14 cellular contexts compared by ENCODE assay signal in genomic region chr1:231949277-231950122, GRCh38.
DNase-seq lines count a peak whose midpoint lies in the region; ATAC-seq and TF ChIP-seq lines count a peak whose summit lies in the region.
"Had no signal": no experiment of that assay in that cellular context is flagged by ENCODE, and none has a peak within 500 bp of the region (broad histone marks: within the 10 kb centered on the region; RNA-seq: fewer than 3 reads in every experiment).

No MANE protein-coding gene starts in this region.

- H3K27me3 Mint-ChIP-seq in brain: peaks cover 3% of the 10 kb centered on the region
- no peaks in the 10 kb centered on the region for H3K27me3 Mint-ChIP-seq in activated naive CD8-positive, alpha-beta T cell treated with anti-CD3 and anti-CD28 coated beads, Interleukin-2, amount 50 U/mL, for 24 hours
- H3K27me3 Mint-ChIP-seq: activated B cell treated with CpG ODN at 0.5 μM for 24 hours; activated naive CD8-positive, alpha-beta T cell; naive thymus-derived CD4-positive, alpha-beta T cell had no signal

- no peaks in the 10 kb centered on the region for H3K9me3 ChIP-seq in right cardiac atrium (ENCODE audit: control insufficient read depth, low read length)
- H3K9me3 ChIP-seq in breast epithelium: no peaks in the 10 kb centered on the region

- H3K36me3 ChIP-seq in breast epithelium: no peaks in the 10 kb centered on the region

- ATAC-seq in right cardiac atrium (peak; percentile 87 to 90), HG03565 (IDR thresholded peaks at IDR 0.05; ENCODE audit: unreplicated experiment) (no peak), HG03280 (IDR thresholded peaks at IDR 0.05; ENCODE audit: unreplicated experiment) (no peak)
- ATAC-seq in activated naive CD8-positive, alpha-beta T cell treated with anti-CD3 and anti-CD28 coated beads, Interleukin-2, amount 50 U/mL, for 24 hours: no peak
- ATAC-seq: naive thymus-derived CD4-positive, alpha-beta T cell had no signal

- no peak for TF ChIP-seq POLR2A in breast epithelium (IDR thresholded peaks at IDR 0.05)

- H3K4me3 Mint-ChIP-seq in brain: no peak overlapping the region
- no peak overlapping the region for H3K4me3 Mint-ChIP-seq in activated naive CD8-positive, alpha-beta T cell treated with anti-CD3 and anti-CD28 coated beads, Interleukin-2, amount 50 U/mL, for 24 hours
- H3K4me3 Mint-ChIP-seq: activated B cell treated with CpG ODN at 0.5 μM for 24 hours; activated naive CD8-positive, alpha-beta T cell; naive thymus-derived CD4-positive, alpha-beta T cell had no signal

- H3K27me3 ChIP-seq in right cardiac atrium (ENCODE audit: control insufficient read depth, insufficient read depth): no peaks in the 10 kb centered on the region
- H3K27me3 ChIP-seq in breast epithelium: no peaks in the 10 kb centered on the region

- TF ChIP-seq CTCF in brain (conservative IDR thresholded peaks at IDR 0.05): no peak
- TF ChIP-seq CTCF in breast epithelium (IDR thresholded peaks at IDR 0.05): no peak

- peaks cover 31% of the 10 kb centered on the region for H3K36me3 Mint-ChIP-seq in brain
- peaks cover 2% of the 10 kb centered on the region for H3K36me3 Mint-ChIP-seq in activated naive CD8-positive, alpha-beta T cell treated with anti-CD3 and anti-CD28 coated beads, Interleukin-2, amount 50 U/mL, for 24 hours (ENCODE audit: low read depth)

- peaks cover 32% of the 10 kb centered on the region for H3K4me1 Mint-ChIP-seq in brain
- no peaks in the 10 kb centered on the region for H3K4me1 Mint-ChIP-seq in activated naive CD8-positive, alpha-beta T cell treated with anti-CD3 and anti-CD28 coated beads, Interleukin-2, amount 50 U/mL, for 24 hours
- H3K4me1 Mint-ChIP-seq: activated B cell treated with CpG ODN at 0.5 μM for 24 hours had no signal

- 58% methylated on average over 8 of the region's 8 CpGs for WGBS in right cardiac atrium

- H3K27ac ChIP-seq in right cardiac atrium (ENCODE audit: low read length) (peak overlapping the region; percentile 40), breast epithelium (peak overlapping the region in 1 of 2 donors; percentile 58)

- H3K27ac Mint-ChIP-seq in brain: peak overlapping the region in 3 of 5 experiments; percentile 8 to 76 (median 64)
- no peak overlapping the region for H3K27ac Mint-ChIP-seq in activated naive CD8-positive, alpha-beta T cell treated with anti-CD3 and anti-CD28 coated beads, Interleukin-2, amount 50 U/mL, for 24 hours
- H3K27ac Mint-ChIP-seq: activated B cell treated with CpG ODN at 0.5 μM for 24 hours; activated naive CD8-positive, alpha-beta T cell had no signal

- DNase-seq in Ammon's horn (ENCODE audit: low spot score) (peak; percentile 52), right cardiac atrium (peak; percentile 51 to 84 (median 76)), pons (ENCODE audit: low spot score) (peak; percentile 53), breast epithelium (ENCODE audit: low spot score in 2 of 2) (no peak)
- no peak for DNase-seq in activated naive CD8-positive, alpha-beta T cell treated with anti-CD3 and anti-CD28 coated beads, Interleukin-2, amount 50 U/mL, for 24 hours
- DNase-seq: activated B cell treated with CpG ODN at 0.5 μM for 24 hours; Calu3; naive thymus-derived CD4-positive, alpha-beta T cell; NCI-H2107; stimulated activated CD4-positive, alpha-beta T cell treated with anti-CD3 and anti-CD28 coated beads, Interleukin-12 subunit alpha, Interleukin-12 subunit beta, amount 100 ng/mL, for 4 hours had no signal

- H3K4me3 ChIP-seq in right cardiac atrium (ENCODE audit: low read length) (no peak overlapping the region), breast epithelium (no peak overlapping the region)

- peaks cover 6 to 23% (median 13%) of the 10 kb centered on the region in 5 experiments for H3K9me3 Mint-ChIP-seq in brain
- H3K9me3 Mint-ChIP-seq in activated naive CD8-positive, alpha-beta T cell treated with anti-CD3 and anti-CD28 coated beads, Interleukin-2, amount 50 U/mL, for 24 hours: peaks cover 11% of the 10 kb centered on the region

- peaks cover 3% of the 10 kb centered on the region for H3K4me1 ChIP-seq in right cardiac atrium (ENCODE audit: control insufficient read depth, insufficient read depth, low read length)
- H3K4me1 ChIP-seq in breast epithelium: peaks cover 0 to 6% of the 10 kb centered on the region in 2 donors

- intact Hi-C loops in right cardiac atrium (cut with DNase I): no loop called here
- intact Hi-C loops in breast epithelium (cut with DNase I; ENCODE audit: low total_unique reads): no loop called here

Comparison
In these comparisons a context has a peak if more than half of its experiments do, and no peak if none do; other contexts are left out.
1. DNase-seq: peak in Ammon's horn (single experiment), right cardiac atrium (3 of 3) and pons (single experiment); none in activated naive CD8-positive, alpha-beta T cell treated with anti-CD3 and anti-CD28 coated beads, Interleukin-2, amount 50 U/mL, for 24 hours (single experiment) and breast epithelium (0 of 2).
2. ATAC-seq: peak in right cardiac atrium (2 of 2); none in activated naive CD8-positive, alpha-beta T cell treated with anti-CD3 and anti-CD28 coated beads, Interleukin-2, amount 50 U/mL, for 24 hours (single experiment), HG03565 (single experiment) and HG03280 (single experiment).